Comparison of ENCODE assay signal across 11 cellular contexts in the genomic region with DNA sequence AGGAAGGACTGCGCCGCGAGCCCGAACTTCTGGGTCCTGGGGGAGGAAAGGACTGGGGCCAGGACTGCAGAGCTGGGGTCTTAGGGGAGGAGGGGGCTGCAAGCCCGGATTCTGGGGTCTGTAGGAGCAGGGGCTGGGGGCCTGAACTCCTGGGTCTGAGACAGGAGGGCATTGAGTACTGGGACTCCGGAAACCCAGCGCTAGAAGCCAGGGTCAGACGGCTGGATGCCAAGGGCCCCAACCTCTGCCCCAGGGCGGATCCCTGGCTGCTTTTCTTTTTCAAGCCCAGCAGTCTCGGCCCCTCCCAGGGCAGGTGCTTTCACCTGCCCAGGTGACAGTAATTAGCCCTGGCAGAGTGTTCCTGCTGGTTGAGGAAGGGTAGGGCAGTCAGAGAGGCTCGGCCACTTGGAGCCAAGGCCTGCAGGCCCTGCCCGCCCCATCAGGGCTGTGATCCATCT. TPM values are rescaled to one million over a fixed set of nuclear protein-coding genes. Genes with fewer than 3 reads are reported as not detected.
DNase-seq lines count a peak whose midpoint lies in the region; ATAC-seq and TF ChIP-seq lines count a peak whose summit lies in the region.
"Had no signal": no experiment of that assay in that cellular context is flagged by ENCODE, and none has a peak within 500 bp of the region (broad histone marks: within the 10 kb centered on the region; RNA-seq: fewer than 3 reads in every experiment).

No MANE protein-coding gene starts in this region.

- in situ Hi-C loops in mammary epithelial cell (cut with MboI; ENCODE audit: low sequenced_read_pairs in 2 of 2) = no loop called here

- WGBS in mammary epithelial cell (ENCODE audit: low coverage, missing lambda C conversion rate) = 70% methylated on average over 2 of the region's 12 CpGs

- BruUV-seq in mammary epithelial cell (replicated peaks; lab: Mats Ljungman, UMichigan) = no TSS peak

- no peaks in the 10 kb centered on the region for H3K36me3 ChIP-seq in mammary epithelial cell (ENCODE audit: insufficient read depth, low read length)

- ATAC-seq in HG03521 (IDR thresholded peaks at IDR 0.05; ENCODE audit: unreplicated experiment) = no peak
- no peak for ATAC-seq in stimulated activated naive CD8-positive, alpha-beta T cell treated with anti-CD3 and anti-CD28 coated beads, Interleukin-15, Interleukin-2, amounts not matched to agents 100 U/mL and 50 U/mL, for 24 hours

- H3K4me1 ChIP-seq in mammary epithelial cell (ENCODE audit: insufficient read depth, low read length) = no peaks in the 10 kb centered on the region

- CTCF ChIA-PET in mammary epithelial cell (lab: Charles Lee; ENCODE audit: low non-redundant PET) = no interaction called here

- H3K9ac ChIP-seq in mammary epithelial cell (ENCODE audit: insufficient read depth, low read length) = no peak overlapping the region

- no peaks in the 10 kb centered on the region for H3K79me2 ChIP-seq in mammary epithelial cell (ENCODE audit: insufficient read depth, low read length)

- intact Hi-C loops in dorsolateral prefrontal cortex (cut with DNase I) (loop anchor here in 1 of 2 donors (10.0 kb wide), 1 partner anchor 61 kb away; no protein-coding TSS in a partner anchor), mammary epithelial cell (cut with micrococcal nuclease) (no loop called here)

- DNase-seq in NCI-H1105 (lab: John Stamatoyannopoulos, UW) (peak; percentile 83), dorsolateral prefrontal cortex (no peak), mucosa of gallbladder (ENCODE audit: low spot score) (peak; percentile 73), mammary epithelial cell (no peak)
- DNase-seq in stimulated activated naive CD8-positive, alpha-beta T cell treated with anti-CD3 and anti-CD28 coated beads, Interleukin-15, Interleukin-2, amounts not matched to agents 100 U/mL and 50 U/mL, for 24 hours = no peak
- DNase-seq in stimulated activated CD4-positive, alpha-beta T cell treated with anti-CD3 and anti-CD28 coated beads, Interleukin-12 subunit alpha, Interleukin-12 subunit beta, amount 100 ng/mL, for 4 hours = no peak
- DNase-seq: activated T-cell treated with anti-CD3 and anti-CD28 coated beads, Interleukin-2, amount 50 U/mL, for 4 hours; NCI-H1694; stimulated activated CD4-positive, alpha-beta T cell treated with anti-CD3 and anti-CD28 coated beads, Interleukin-2, amount 100 ng/mL, for 48 hours had no signal

- peaks cover 0 to 9% (median 0%) of the 10 kb centered on the region in 45 donors for H3K27me3 ChIP-seq in dorsolateral prefrontal cortex
- H3K27me3 ChIP-seq in mammary epithelial cell (ENCODE audit: insufficient read depth, low read length) = no peaks in the 10 kb centered on the region

- no peaks in the 10 kb centered on the region for H3K9me3 ChIP-seq in mammary epithelial cell (replicated peaks; ENCODE audit: insufficient read depth, low read length)

- H3K27ac ChIP-seq in 22Rv1 = peak overlapping the region; percentile 74
- H3K27ac ChIP-seq in dorsolateral prefrontal cortex = peak overlapping the region in 40 of 59 donors; percentile 4 to 77 (median 52)
- no peak overlapping the region for H3K27ac ChIP-seq in mammary epithelial cell (ENCODE audit: insufficient read depth, low read depth, low read length)

- H2AFZ ChIP-seq in mammary epithelial cell (ENCODE audit: low read depth, low read length) = no peak overlapping the region

- dilution Hi-C loops in mammary epithelial cell (cut with HindIII; ENCODE audit: low sequenced_read_pairs) = no loop called here

- no peak overlapping the region for H3K4me2 ChIP-seq in mammary epithelial cell (ENCODE audit: insufficient read depth, low read depth, low read length)

- H3K4me3 ChIP-seq in dorsolateral prefrontal cortex (peak overlapping the region in 56 of 59 donors; percentile 26 to 90 (median 54)), mammary epithelial cell (replicated peaks in 1 of 3; ENCODE audit: insufficient read depth in 1 of 3, low read depth in 2 of 3, low read length in 3 of 3) (no peak overlapping the region)

- H4K20me1 ChIP-seq in mammary epithelial cell (ENCODE audit: insufficient read depth, low read length) = no peaks in the 10 kb centered on the region

- TF ChIP-seq CTCF in 22Rv1 (IDR thresholded peaks at IDR 0.05) = no peak
- no peak for TF ChIP-seq CTCF in dorsolateral prefrontal cortex (IDR thresholded peaks at IDR 0.05 in 54 of 56, conservative IDR thresholded peaks at IDR 0.05 in 2 of 56; ENCODE audit: low read depth in 1 of 56, partially characterized antibody in 56 of 56)
- no peak for TF ChIP-seq CTCF in mammary epithelial cell (conservative IDR thresholded peaks at IDR 0.05 in 1 of 2, IDR thresholded peaks at IDR 0.05 in 1 of 2; ENCODE audit: extremely low read depth in 1 of 2, insufficient read depth in 1 of 2, low read depth in 1 of 2, low read length in 2 of 2)

RNA-seq across cellular contexts. Expression of gene MYH14, which starts 2.3 kb away (rescaled TPM):
- total RNA-seq in dorsolateral prefrontal cortex = 10 to 100 TPM; 23.9 to 74.2 (median 42.8) TPM
- 91.0 TPM for total RNA-seq in mucosa of gallbladder
- total RNA-seq in mammary epithelial cell = 1 to 10 TPM in 1 of 2 donors, under 1 TPM in 1; 0.24 to 4.5 TPM
- 0.05 TPM for polyA plus RNA-seq in mammary epithelial cell
- not detected for polyA minus RNA-seq in mammary epithelial cell

RNA-seq across cellular contexts. Expression of gene IZUMO2, which starts 42.6 kb away (rescaled TPM):
- total RNA-seq in dorsolateral prefrontal cortex (under 1 TPM in 6 of 120 experiments, not detected in 114; 0.56 to 0.85 (median 0.67) TPM), mucosa of gallbladder (not detected), mammary epithelial cell (not detected)
- not detected for polyA plus RNA-seq in mammary epithelial cell
- polyA minus RNA-seq in mammary epithelial cell = not detected
- total RNA-seq: activated T-cell treated with anti-CD3 and anti-CD28 coated beads, Interleukin-2, amount 50 U/mL, for 4 hours had no signal

Comparison
In these comparisons a context has a peak if more than half of its experiments do, and no peak if none do; other contexts are left out.
1. DNase-seq: peak in NCI-H1105 (single experiment) and mucosa of gallbladder (single experiment); none in dorsolateral prefrontal cortex (0 of 10), mammary epithelial cell (single experiment), stimulated activated naive CD8-positive, alpha-beta T cell treated with anti-CD3 and anti-CD28 coated beads, Interleukin-15, Interleukin-2, amounts not matched to agents 100 U/mL and 50 U/mL, for 24 hours (single experiment) and stimulated activated CD4-positive, alpha-beta T cell treated with anti-CD3 and anti-CD28 coated beads, Interleukin-12 subunit alpha, Interleukin-12 subunit beta, amount 100 ng/mL, for 4 hours (single experiment).
2. H3K4me3 ChIP-seq: peak in dorsolateral prefrontal cortex (56 of 59); none in mammary epithelial cell (0 of 3).
3. RNA of gene MYH14, which starts 2.3 kb away (total RNA-seq): 91.0 TPM in mucosa of gallbladder (single experiment) and 23.9 to 74.2 TPM in dorsolateral prefrontal cortex; 0.24 to 4.5 TPM in mammary epithelial cell; every median in the first group is over 4 times any median in the second.